ENCODE assay signal across 18 cellular contexts in genomic region chr16:4533490-4533889, GRCh38. TPM values are rescaled to one million over a fixed set of nuclear protein-coding genes. Genes with fewer than 3 reads are reported as not detected.
"Had no signal": no experiment of that assay in that cellular context is flagged by ENCODE, and none has a peak within 500 bp of the region (broad histone marks: within the 10 kb centered on the region; RNA-seq: fewer than 3 reads in every experiment).

No MANE protein-coding gene starts in this region.

- H3K9me3 Mint-ChIP-seq: activated CD8-positive, alpha-beta T cell treated with anti-CD3 and anti-CD28 coated beads for 36 hours; activated naive CD8-positive, alpha-beta T cell treated with anti-CD3 and anti-CD28 coated beads for 36 hours; activated T-cell treated with anti-CD3 and anti-CD28 coated beads, Interleukin-2, amount 50 U/mL, for 72 hours; naive B cell; stimulated activated memory B cell treated with anti-CD40 and anti-IgM and Interleukin-4, amounts not matched to agents 10 μg/mL and 1 μg/mL and 100 μg/mL, for 72 hours; T-helper 1 cell treated with Interleukin-12 subunit alpha and Interleukin-12 subunit beta and Interleukin-4 antibody, amounts not matched to agents 30 μg/mL and 1 μg/mL, for 36 hours had no signal

- H3K27me3 Mint-ChIP-seq: activated CD8-positive, alpha-beta T cell treated with anti-CD3 and anti-CD28 coated beads for 36 hours; activated naive CD8-positive, alpha-beta T cell treated with anti-CD3 and anti-CD28 coated beads for 36 hours; naive B cell; stimulated activated memory B cell treated with anti-CD40 and anti-IgM and Interleukin-4, amounts not matched to agents 10 μg/mL and 1 μg/mL and 100 μg/mL, for 72 hours had no signal

- H3K9me3 ChIP-seq: colonic mucosa, tibial artery had no signal

- ATAC-seq: activated CD8-positive, alpha-beta T cell treated with anti-CD3 and anti-CD28 coated beads for 36 hours; activated T-cell treated with anti-CD3 and anti-CD28 coated beads, Interleukin-2, amount 50 U/mL, for 72 hours; foreskin keratinocyte; stimulated activated memory B cell treated with anti-CD40 and anti-IgM and Interleukin-4, amounts not matched to agents 10 μg/mL and 1 μg/mL and 100 μg/mL, for 72 hours had no signal

- H3K36me3 ChIP-seq: colonic mucosa had no signal

- H3K4me1 ChIP-seq: colonic mucosa had no signal

- H3K27ac Mint-ChIP-seq: activated naive CD8-positive, alpha-beta T cell treated with anti-CD3 and anti-CD28 coated beads for 36 hours; activated T-cell treated with anti-CD3 and anti-CD28 coated beads, Interleukin-2, amount 50 U/mL, for 72 hours; T-helper 1 cell treated with Interleukin-12 subunit alpha and Interleukin-12 subunit beta and Interleukin-4 antibody, amounts not matched to agents 30 μg/mL and 1 μg/mL, for 36 hours had no signal

- H3K27me3 ChIP-seq: colonic mucosa, foreskin keratinocyte, tibial artery had no signal

- H3K4me3 ChIP-seq: colonic mucosa, tibial artery had no signal

- H3K27ac ChIP-seq: colonic mucosa, foreskin keratinocyte, tibial artery had no signal

- DNase-seq: activated CD4-positive, alpha-beta T cell treated with anti-CD3 and anti-CD28 coated beads for 4 hours; activated CD8-positive, alpha-beta memory T cell treated with anti-CD3 and anti-CD28 coated beads, Interleukin-2, amount 50 U/mL, for 4 hours; activated CD8-positive, alpha-beta T cell treated with anti-CD3 and anti-CD28 coated beads for 36 hours; activated gamma-delta T cell; activated naive CD8-positive, alpha-beta T cell treated with anti-CD3 and anti-CD28 coated beads for 36 hours; activated T-cell treated with anti-CD3 and anti-CD28 coated beads, Interleukin-2, amount 50 U/mL, for 72 hours; colonic mucosa; effector CD8-positive, alpha-beta T cell; foreskin keratinocyte; naive B cell; nucleus accumbens; stimulated activated CD4-positive, alpha-beta T cell treated with anti-CD3 and anti-CD28 coated beads, Interleukin-2, amount 100 ng/mL, for 48 hours; tibial artery had no signal

- H3K4me3 Mint-ChIP-seq: activated CD8-positive, alpha-beta T cell treated with anti-CD3 and anti-CD28 coated beads for 36 hours; activated naive CD8-positive, alpha-beta T cell treated with anti-CD3 and anti-CD28 coated beads for 36 hours; activated T-cell treated with anti-CD3 and anti-CD28 coated beads, Interleukin-2, amount 50 U/mL, for 72 hours; stimulated activated memory B cell treated with anti-CD40 and anti-IgM and Interleukin-4, amounts not matched to agents 10 μg/mL and 1 μg/mL and 100 μg/mL, for 72 hours; T-helper 1 cell treated with Interleukin-12 subunit alpha and Interleukin-12 subunit beta and Interleukin-4 antibody, amounts not matched to agents 30 μg/mL and 1 μg/mL, for 36 hours had no signal

- H3K36me3 Mint-ChIP-seq: naive B cell had no signal

RNA-seq across cellular contexts. Expression of gene C16orf96, which starts 22.6 kb away (rescaled TPM):
- total RNA-seq: bronchial epithelial cell, endothelial cell of umbilical vein, foreskin keratinocyte, pulmonary artery endothelial cell had no signal
- polyA plus RNA-seq: endothelial cell of umbilical vein, foreskin keratinocyte had no signal
